31 cellular contexts compared by ENCODE assay signal in genomic region chr12:115897718-115898117, GRCh38.
A peak's percentile ranks its signal among the peaks of the same experiment; 100 is the strongest.
DNase-seq lines count a peak whose midpoint lies in the region; ATAC-seq and TF ChIP-seq lines count a peak whose summit lies in the region.
"Had no signal": no experiment of that assay in that cellular context is flagged by ENCODE, and none has a peak within 500 bp of the region (broad histone marks: within the 10 kb centered on the region; RNA-seq: fewer than 3 reads in every experiment).

No MANE protein-coding gene starts in this region.

- no peak for TF ChIP-seq CTCF in PC-3 (conservative IDR thresholded peaks at IDR 0.05; ENCODE audit: low read depth, low read length)
- TF ChIP-seq CTCF in fibroblast of mammary gland (conservative IDR thresholded peaks at IDR 0.05; ENCODE audit: control insufficient read depth, insufficient read depth, low read depth, low read length): no peak
- no peak for TF ChIP-seq CTCF in spleen (IDR thresholded peaks at IDR 0.05 in 8 of 11, conservative IDR thresholded peaks at IDR 0.05 in 3 of 11)

- H3K27me3 ChIP-seq in PC-3 (ENCODE audit: low read length) (peaks cover 71% of the 10 kb centered on the region), spleen (replicated peaks in 1 of 7) (peaks cover 0 to 36% (median 0%) of the 10 kb centered on the region in 7 donors)
- H3K27me3 ChIP-seq: testis, uterus had no signal

- DNase-seq in GM03348 (ENCODE audit: low spot score) (peak; percentile 17), PC-3 (no peak), fibroblast of mammary gland (ENCODE audit: low read depth) (peak; percentile 20), stromal cell of bone marrow (ENCODE audit: low read depth) (peak; percentile 10), NCI-H82 (lab: John Stamatoyannopoulos, UW) (no peak), spleen (no peak)
- DNase-seq: activated CD8-positive, alpha-beta memory T cell treated with anti-CD3 and anti-CD28 coated beads, Interleukin-2, amount 10 ng/mL, durations not matched to agents 7 days and 5 days; activated naive CD4-positive, alpha-beta T cell; activated T-cell treated with anti-CD3 and anti-CD28 coated beads, Interleukin-2, amount 50 U/mL, for 72 hours; AML-193; CD8-positive, alpha-beta memory T cell; cerebellar nuclear complex; HCEC 1CT; hypothalamus; immature natural killer cell; KG1; naive B cell; NCI-H146; NCI-H2107; NCI-H510A; SIG-M5; stimulated activated naive CD4-positive, alpha-beta T cell treated with Interleukin-2 at 50 U/mL for 16 hours; testis; uterus had no signal

- no peak overlapping the region for H3K27ac ChIP-seq in PC-3 (ENCODE audit: low read length)
- no peak overlapping the region for H3K27ac ChIP-seq in spleen
- H3K27ac ChIP-seq: epithelial cell of prostate, gastroesophageal sphincter, neutrophil, testis, uterus had no signal

- ATAC-seq in PC-3 (peak; percentile 42; the same call in 1 of the 2 replicates), GM19452 (IDR thresholded peaks at IDR 0.05; ENCODE audit: unreplicated experiment) (no peak)
- ATAC-seq: activated CD8-positive, alpha-beta memory T cell treated with anti-CD3 and anti-CD28 coated beads, Interleukin-2, amount 10 ng/mL, durations not matched to agents 7 days and 5 days; gastroesophageal sphincter; Panc1; sciatic nerve; WTC11 had no signal

- BruUV-seq in PC-3 (replicated peaks; lab: Mats Ljungman, UMichigan): no TSS peak

- H3K79me2 ChIP-seq in PC-3 (ENCODE audit: low read length): no peaks in the 10 kb centered on the region

- H3K9me2 ChIP-seq in PC-3 (replicated peaks; ENCODE audit: low read length): no peaks in the 10 kb centered on the region

- CTCF ChIA-PET in PC-3 (lab: Charles Lee): no interaction called here

- H4K20me1 ChIP-seq in PC-3 (ENCODE audit: low read length): no peaks in the 10 kb centered on the region

- no peaks in the 10 kb centered on the region for H3K36me3 ChIP-seq in PC-3 (ENCODE audit: low read depth, low read length)
- no peaks in the 10 kb centered on the region for H3K36me3 ChIP-seq in spleen
- H3K36me3 ChIP-seq: gastroesophageal sphincter, neutrophil, uterus had no signal

- TF ChIP-seq POLR2A in spleen (IDR thresholded peaks at IDR 0.05): no peak

- H2AFZ ChIP-seq in PC-3 (ENCODE audit: low read length): no peak overlapping the region

- no peaks in the 10 kb centered on the region for H3K9me3 ChIP-seq in PC-3 (ENCODE audit: low read length)
- peaks cover 0 to 8% (median 0%) of the 10 kb centered on the region in 8 donors for H3K9me3 ChIP-seq in spleen
- H3K9me3 ChIP-seq: neutrophil, testis, uterus had no signal

- WGBS in spleen, 5 donors: 71 to 84% (median 78%) methylated on average over 3 of the region's 3 CpGs

- H3K4me1 ChIP-seq in PC-3 (ENCODE audit: insufficient read depth, low read length) (no peaks in the 10 kb centered on the region), spleen (no peaks in the 10 kb centered on the region)
- H3K4me1 ChIP-seq: gastroesophageal sphincter, testis, uterus had no signal

- POLR2A ChIA-PET in PC-3 (lab: Charles Lee; ENCODE audit: unreplicated experiment): no interaction called here

- intact Hi-C loops in PC-3 (cut with micrococcal nuclease) (no loop called here), spleen (cut with DNase I; ENCODE audit: low total_unique reads) (no loop called here)

- no peak overlapping the region for H3K9ac ChIP-seq in PC-3 (ENCODE audit: low read length)

- no peak overlapping the region for H3K4me2 ChIP-seq in PC-3 (ENCODE audit: low read length)

- no peaks in the 10 kb centered on the region for H3F3A ChIP-seq in PC-3 (ENCODE audit: low read length, unreplicated experiment)

- H3K4me3 ChIP-seq in PC-3 (ENCODE audit: low read length) (no peak overlapping the region), fibroblast of mammary gland (ENCODE audit: control insufficient read depth, low read depth, low read length) (no peak overlapping the region), spleen (no peak overlapping the region)
- H3K4me3 ChIP-seq: gastroesophageal sphincter, testis, uterus had no signal

Comparison
In these comparisons a context has a peak if more than half of its experiments do, and no peak if none do; other contexts are left out.
1. DNase-seq: peak in GM03348 (single experiment), fibroblast of mammary gland (single experiment) and stromal cell of bone marrow (single experiment); none in PC-3 (single experiment), NCI-H82 (single experiment) and spleen (single experiment).